In the genomic region with DNA sequence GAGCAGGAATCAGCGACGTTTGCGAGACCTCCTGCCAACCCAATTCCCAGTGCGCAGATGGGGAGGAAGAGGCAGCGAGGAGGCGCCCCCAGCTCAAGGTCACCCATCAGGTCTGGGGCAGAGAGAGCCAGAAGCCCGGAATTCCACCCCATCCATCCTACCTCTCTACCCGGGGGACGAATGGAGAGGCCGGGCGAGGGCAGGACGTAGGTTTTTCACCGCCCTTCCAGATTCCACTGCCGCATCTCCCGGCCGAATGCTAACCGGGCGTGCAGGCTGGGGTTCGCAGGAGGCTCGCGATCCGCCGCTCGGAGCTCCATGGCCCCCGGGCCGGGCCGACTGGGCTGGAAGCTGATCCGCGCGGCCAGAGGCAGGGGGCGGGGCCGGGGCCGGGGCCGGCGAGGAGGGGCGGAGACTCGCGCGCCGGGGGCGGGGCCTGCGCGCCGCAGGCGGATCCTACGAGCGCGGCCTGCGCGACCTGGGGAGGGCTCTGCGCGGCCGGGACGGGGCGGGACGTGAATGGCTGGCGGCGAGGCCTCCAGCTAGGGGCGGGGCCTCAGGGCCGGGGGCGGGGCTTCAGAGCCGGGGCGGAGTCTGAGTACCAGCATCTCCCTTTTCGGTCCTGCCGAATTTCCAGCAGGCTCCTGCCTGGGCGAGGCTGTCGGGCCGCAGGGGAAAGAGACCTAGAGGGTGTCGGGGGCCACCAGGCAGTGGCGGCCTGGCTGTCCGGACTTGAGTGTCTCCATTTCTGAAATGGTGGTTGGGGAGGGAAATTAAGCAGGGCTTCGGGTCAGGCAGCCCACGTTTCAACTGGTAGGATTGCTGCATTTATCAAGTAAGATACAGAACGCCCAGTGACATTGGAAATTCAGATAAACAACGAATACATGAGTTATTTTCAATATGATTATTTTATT, we compare ENCODE assay signal across 8 cellular contexts. TPM values are rescaled to one million over a fixed set of nuclear protein-coding genes. Genes with fewer than 3 reads are reported as not detected.
DNase-seq lines count a peak whose midpoint lies in the region; ATAC-seq and TF ChIP-seq lines count a peak whose summit lies in the region.

A gene with protein sequence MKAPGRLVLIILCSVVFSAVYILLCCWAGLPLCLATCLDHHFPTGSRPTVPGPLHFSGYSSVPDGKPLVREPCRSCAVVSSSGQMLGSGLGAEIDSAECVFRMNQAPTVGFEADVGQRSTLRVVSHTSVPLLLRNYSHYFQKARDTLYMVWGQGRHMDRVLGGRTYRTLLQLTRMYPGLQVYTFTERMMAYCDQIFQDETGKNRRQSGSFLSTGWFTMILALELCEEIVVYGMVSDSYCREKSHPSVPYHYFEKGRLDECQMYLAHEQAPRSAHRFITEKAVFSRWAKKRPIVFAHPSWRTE (minus strand): TSS at position 377 of the 917 bp plus-strand sequence. CDS start 622 bp downstream, outside the sequence.

- DNase-seq in Caki2 (ENCODE audit: low read depth) (peak; percentile 60), HuH-7 (ENCODE audit: low spot score) (peak; percentile 92), PC-3 (peak; percentile 82), erythroblast (lab: John Stamatoyannopoulos, UW) (peak; percentile 95 to 98)
- peak; percentile 98 for DNase-seq in activated T-cell treated with anti-CD3 and anti-CD28 coated beads, Interleukin-2, amount 50 U/mL, for 24 hours
- DNase-seq in stimulated activated CD8-positive, alpha-beta memory T cell treated with anti-CD3 and anti-CD28 coated beads, Interleukin-4, amount 100 ng/mL, for 48 hours = peak; percentile 98

- ATAC-seq in GM21447 (IDR thresholded peaks at IDR 0.05; ENCODE audit: unreplicated experiment) (peak; percentile 51), PC-3 (peak; percentile 70)

- H3K9me3 Mint-ChIP-seq in activated T-cell treated with anti-CD3 and anti-CD28 coated beads, Interleukin-2, amount 50 U/mL, for 24 hours = no peaks in the 10 kb centered on the region

- H3K27ac Mint-ChIP-seq in activated T-cell treated with anti-CD3 and anti-CD28 coated beads, Interleukin-2, amount 50 U/mL, for 24 hours = peak within 1 kb of the TSS; percentile 91

- no peak for TF ChIP-seq CTCF in PC-3 (conservative IDR thresholded peaks at IDR 0.05; ENCODE audit: low read depth, low read length)

- TSS peak; percentile 79 for BruUV-seq in PC-3 (replicated peaks; lab: Mats Ljungman, UMichigan)

- no peaks in the 10 kb centered on the region for H3K27me3 ChIP-seq in PC-3 (ENCODE audit: low read length)
- no peaks in the 10 kb centered on the region for H3K27me3 ChIP-seq in mucosa of stomach (ENCODE audit: control insufficient read depth, insufficient read depth, low read length)

- TF ChIP-seq POLR2A in erythroblast (IDR thresholded peaks at IDR 0.05; ENCODE audit: low read length) = peak; percentile 65

- H3K4me3 ChIP-seq in PC-3 (ENCODE audit: low read length) (peak within 1 kb of the TSS; percentile 80), mucosa of stomach (ENCODE audit: low read length) (no peak within 1 kb of the TSS)

- in situ Hi-C loops in Caki2 (cut with HindIII; ENCODE audit: low pct_unique_long_range_greater_than_20kb, low sequenced_read_pairs) = no loop called here

- H2AFZ ChIP-seq in PC-3 (ENCODE audit: low read length) = peak within 1 kb of the TSS; percentile 85

- POLR2A ChIA-PET in PC-3 (lab: Charles Lee; ENCODE audit: unreplicated experiment) = interaction anchor here (0.5 kb wide), 2 partner anchors 11 to 63 kb away, joined by 3 to 11 read pairs; no protein-coding TSS in a partner anchor

- peak within 1 kb of the TSS; percentile 95 for H3K4me2 ChIP-seq in PC-3 (ENCODE audit: low read length)

- H3K9me3 ChIP-seq in PC-3 (ENCODE audit: low read length) (no peaks in the 10 kb centered on the region), mucosa of stomach (ENCODE audit: control insufficient read depth, low read length) (no peaks in the 10 kb centered on the region)

- H3K4me1 ChIP-seq in PC-3 (ENCODE audit: insufficient read depth, low read length) = peaks cover 38% of the 10 kb centered on the region
- H3K4me1 ChIP-seq in mucosa of stomach (ENCODE audit: control insufficient read depth, insufficient read depth, low read length) = peaks cover 59% of the 10 kb centered on the region

- H3K9ac ChIP-seq in PC-3 (ENCODE audit: low read length) (peak within 1 kb of the TSS; percentile 74), mucosa of stomach (ENCODE audit: low read length) (peak within 1 kb of the TSS; percentile 56)

- H3K27me3 Mint-ChIP-seq in activated T-cell treated with anti-CD3 and anti-CD28 coated beads, Interleukin-2, amount 50 U/mL, for 24 hours = peaks cover under 1% of the 10 kb centered on the region

- no peak within 1 kb of the TSS for H3K27ac ChIP-seq in PC-3 (ENCODE audit: low read length)

- peaks cover 67% of the 10 kb centered on the region for H3K4me1 Mint-ChIP-seq in activated T-cell treated with anti-CD3 and anti-CD28 coated beads, Interleukin-2, amount 50 U/mL, for 24 hours (ENCODE audit: low read depth)

- no peaks in the 10 kb centered on the region for H3F3A ChIP-seq in PC-3 (ENCODE audit: low read length, unreplicated experiment)

- H3K36me3 Mint-ChIP-seq in activated T-cell treated with anti-CD3 and anti-CD28 coated beads, Interleukin-2, amount 50 U/mL, for 24 hours (ENCODE audit: low read depth) = peaks cover 33% of the 10 kb centered on the region

- H3K4me3 Mint-ChIP-seq in activated T-cell treated with anti-CD3 and anti-CD28 coated beads, Interleukin-2, amount 50 U/mL, for 24 hours = peak within 1 kb of the TSS; percentile 85

- peaks cover 19% of the 10 kb centered on the region for H3K79me2 ChIP-seq in PC-3 (ENCODE audit: low read length)

- intact Hi-C loops in PC-3 (cut with micrococcal nuclease) = loop anchor here (5.0 to 10.0 kb wide), 2 partner anchors 40 to 342 kb away; a partner anchor contains a TSS

- no peaks in the 10 kb centered on the region for H3K9me2 ChIP-seq in PC-3 (replicated peaks; ENCODE audit: low read length)

- no peaks in the 10 kb centered on the region for H3K36me3 ChIP-seq in PC-3 (ENCODE audit: low read depth, low read length)
- H3K36me3 ChIP-seq in mucosa of stomach (ENCODE audit: control insufficient read depth, insufficient read depth, low read length) = no peaks in the 10 kb centered on the region

- CTCF ChIA-PET in PC-3 (lab: Charles Lee) = interaction anchor here (0.6 kb wide), 1 partner anchor 1868 kb away, joined by 5 read pairs; no protein-coding TSS in a partner anchor

- no peaks in the 10 kb centered on the region for H4K20me1 ChIP-seq in PC-3 (ENCODE audit: low read length)

RNA-seq across cellular contexts. Expression of the gene that starts here (rescaled TPM):
- total RNA-seq in Caki2 (2014; rRNA removed; shearing (Covaris generic); ENCODE audit: low replicate concordance) = 18.1 and 22.2 TPM in 2 replicates
- 26.9 and 27.8 TPM in 2 replicates for total RNA-seq in PC-3 (2014; rRNA removed)
